Comparison of ENCODE assay signal across 1 cellular context in genomic region chr22:23239429-23239828, GRCh38.
A peak's percentile ranks its signal among the peaks of the same experiment; 100 is the strongest.
TF ChIP-seq lines count a peak whose summit lies in the region.

No MANE protein-coding gene starts in this region.

TF ChIP-seq in K562, 482 proteins besides CTCF, POLR2A, EP300 and RAD21:
- TF ChIP-seq HMGXB4 (CRISPR knock-in tag; IDR thresholded peaks at IDR 0.05), result 0 out of 2 replicates have a peak, but pooled peaks have one; percentile 32
- no peak for TF ChIP-seq HMGN3 (IDR thresholded peaks at IDR 0.05; ENCODE audit: borderline replicate concordance, extremely low read depth, insufficient read length, low read depth, low read length)
